Comparison of ENCODE assay signal across 17 cellular contexts in genomic region chr10:4291995-4292394, GRCh38.
DNase-seq lines count a peak whose midpoint lies in the region; ATAC-seq and TF ChIP-seq lines count a peak whose summit lies in the region.
"Had no signal": no experiment of that assay in that cellular context is flagged by ENCODE, and none has a peak within 500 bp of the region (broad histone marks: within the 10 kb centered on the region; RNA-seq: fewer than 3 reads in every experiment).

No MANE protein-coding gene starts in this region.

- no peak overlapping the region for H4K8ac ChIP-seq in mesenchymal stem cell (ENCODE audit: low read length)

- H2AK5ac ChIP-seq in mesenchymal stem cell (ENCODE audit: low read length, severe bottlenecking): no peak overlapping the region

- H3K27me3 ChIP-seq in left ventricle myocardium inferior (ENCODE audit: low read depth) (no peaks in the 10 kb centered on the region), esophagus squamous epithelium (no peaks in the 10 kb centered on the region), mesenchymal stem cell (ENCODE audit: control insufficient read depth in 1 of 2, insufficient read depth in 1 of 2, low read length in 2 of 2) (no peaks in the 10 kb centered on the region), tibial nerve (no peaks in the 10 kb centered on the region), MG63 (no peaks in the 10 kb centered on the region)

- ATAC-seq in left ventricle myocardium superior (peak; percentile 76), GM19035 (IDR thresholded peaks at IDR 0.05; ENCODE audit: unreplicated experiment) (no peak)
- ATAC-seq: A549, GM12878 had no signal

- H3K79me1 ChIP-seq in mesenchymal stem cell (replicated peaks; ENCODE audit: low read length, poor library complexity, severe bottlenecking): no peaks in the 10 kb centered on the region

- no peaks in the 10 kb centered on the region for H3K36me3 ChIP-seq in left ventricle myocardium inferior
- no peaks in the 10 kb centered on the region for H3K36me3 ChIP-seq in esophagus squamous epithelium
- H3K36me3 ChIP-seq in mesenchymal stem cell (ENCODE audit: control insufficient read depth in 1 of 2, insufficient read depth in 2 of 2, low read depth in 1 of 2, low read length in 2 of 2): no peaks in the 10 kb centered on the region
- H3K36me3 ChIP-seq in tibial nerve: no peaks in the 10 kb centered on the region
- H3K36me3 ChIP-seq in MG63: no peaks in the 10 kb centered on the region

- H3K14ac ChIP-seq in mesenchymal stem cell (ENCODE audit: low read length in 2 of 2): no peak overlapping the region

- H2AFZ ChIP-seq in mesenchymal stem cell (ENCODE audit: low read depth, low read length): no peak overlapping the region

- no peak overlapping the region for H3K27ac ChIP-seq in left ventricle myocardium inferior (replicated peaks)
- H3K27ac ChIP-seq in esophagus squamous epithelium: peak overlapping the region in 3 of 4 donors; percentile 32 to 40 (median 40)
- H3K27ac ChIP-seq in mesenchymal stem cell (ENCODE audit: low read length, poor library complexity, severe bottlenecking): no peak overlapping the region
- peak overlapping the region in 2 of 4 donors; percentile 37 to 61 for H3K27ac ChIP-seq in tibial nerve
- H3K27ac ChIP-seq: A549 had no signal

- no peak overlapping the region for H2BK120ac ChIP-seq in mesenchymal stem cell (ENCODE audit: low read depth, low read length)

- no peak overlapping the region for H2BK15ac ChIP-seq in mesenchymal stem cell (ENCODE audit: low read depth, poor library complexity, severe bottlenecking)

- H3K23ac ChIP-seq in mesenchymal stem cell (ENCODE audit: low read length in 2 of 2): no peak overlapping the region

- no peak overlapping the region for H3K4me3 ChIP-seq in left ventricle myocardium inferior
- H3K4me3 ChIP-seq in esophagus squamous epithelium: no peak overlapping the region
- H3K4me3 ChIP-seq in mesenchymal stem cell (ENCODE audit: insufficient read depth in 1 of 2, low read depth in 1 of 2, low read length in 2 of 2): no peak overlapping the region
- no peak overlapping the region for H3K4me3 ChIP-seq in tibial nerve
- no peak overlapping the region for H3K4me3 ChIP-seq in MG63
- H3K4me3 ChIP-seq: A549, GM12878 had no signal

- WGBS in esophagus squamous epithelium, 2 donors: 55 to 57% methylated on average over 6 of the region's 6 CpGs
- 81% methylated on average over 6 of the region's 6 CpGs for WGBS in mesenchymal stem cell
- 63 to 64% methylated on average over 6 of the region's 6 CpGs for WGBS in tibial nerve, 2 donors

- TF ChIP-seq EP300 in tibial nerve (IDR thresholded peaks at IDR 0.05): peak; percentile 12 to 69

- no peak overlapping the region for H2BK5ac ChIP-seq in mesenchymal stem cell (ENCODE audit: low read depth, low read length, poor library complexity, severe bottlenecking)

- no peak overlapping the region for H2BK12ac ChIP-seq in mesenchymal stem cell (ENCODE audit: low read length in 2 of 2)

- H3K9me3 ChIP-seq in left ventricle myocardium inferior (replicated peaks) (no peaks in the 10 kb centered on the region), esophagus squamous epithelium (no peaks in the 10 kb centered on the region), mesenchymal stem cell (ENCODE audit: control insufficient read depth, low read length) (no peaks in the 10 kb centered on the region), tibial nerve (no peaks in the 10 kb centered on the region), MG63 (no peaks in the 10 kb centered on the region)
- H3K9me3 ChIP-seq: A549 had no signal

- DNase-seq in left ventricle myocardium superior: peak; percentile 46
- no peak for DNase-seq in left ventricle myocardium inferior
- no peak for DNase-seq in esophagus squamous epithelium (lab: John Stamatoyannopoulos, UW)
- no peak for DNase-seq in mesenchymal stem cell
- peak; percentile 40 to 68 for DNase-seq in tibial nerve (ENCODE audit: low spot score in 2 of 2)
- DNase-seq in GOT3 (lab: John Stamatoyannopoulos, UW): no peak
- DNase-seq in MG63: no peak
- DNase-seq: C1 segment of cervical spinal cord, GDM1, Karpas-422, NCI-H1105, NCI-H1694, NCI-H524, SHP77 had no signal

- H3K18ac ChIP-seq in mesenchymal stem cell (ENCODE audit: low read depth in 1 of 2, low read length in 2 of 2): no peak overlapping the region

- intact Hi-C loops in left ventricle myocardium superior (cut with micrococcal nuclease) (no loop called here), left ventricle myocardium inferior (cut with micrococcal nuclease) (no loop called here), esophagus squamous epithelium (cut with DNase I) (no loop called here)

- H4K91ac ChIP-seq in mesenchymal stem cell (ENCODE audit: low read length): no peak overlapping the region

- TF ChIP-seq POLR2A in esophagus squamous epithelium (IDR thresholded peaks at IDR 0.05) (no peak), tibial nerve (IDR thresholded peaks at IDR 0.05) (no peak)

- H3K4me2 ChIP-seq in mesenchymal stem cell (ENCODE audit: low read length, poor library complexity, severe bottlenecking): no peak overlapping the region
- H3K4me2 ChIP-seq: A549 had no signal

- peak overlapping the region; percentile 35 for H3K9ac ChIP-seq in mesenchymal stem cell (ENCODE audit: low read length)

- no peaks in the 10 kb centered on the region for H3K4me1 ChIP-seq in left ventricle myocardium inferior
- no peaks in the 10 kb centered on the region for H3K4me1 ChIP-seq in esophagus squamous epithelium
- peaks cover 2% of the 10 kb centered on the region for H3K4me1 ChIP-seq in mesenchymal stem cell (ENCODE audit: control insufficient read depth, insufficient read depth, low read depth, low read length)
- H3K4me1 ChIP-seq in tibial nerve: peaks cover 0 to 10% (median 0%) of the 10 kb centered on the region in 4 donors
- H3K4me1 ChIP-seq: A549 had no signal

- H3K4ac ChIP-seq in mesenchymal stem cell (ENCODE audit: low read depth in 1 of 2, low read length in 2 of 2): no peak overlapping the region

- no peak for TF ChIP-seq CTCF in left ventricle myocardium inferior (IDR thresholded peaks at IDR 0.05; ENCODE audit: borderline replicate concordance)
- TF ChIP-seq CTCF in esophagus squamous epithelium (IDR thresholded peaks at IDR 0.05): no peak
- no peak for TF ChIP-seq CTCF in tibial nerve (IDR thresholded peaks at IDR 0.05)

Comparison
In these comparisons a context has a peak if more than half of its experiments do, and no peak if none do; other contexts are left out.
1. DNase-seq: peak in left ventricle myocardium superior (single experiment) and tibial nerve (2 of 2); none in left ventricle myocardium inferior (single experiment), esophagus squamous epithelium (single experiment), mesenchymal stem cell (single experiment), GOT3 (single experiment) and MG63 (single experiment).
2. H3K27ac ChIP-seq: peak in esophagus squamous epithelium (3 of 4); none in left ventricle myocardium inferior (single experiment) and mesenchymal stem cell (single experiment).